In the genomic region with DNA sequence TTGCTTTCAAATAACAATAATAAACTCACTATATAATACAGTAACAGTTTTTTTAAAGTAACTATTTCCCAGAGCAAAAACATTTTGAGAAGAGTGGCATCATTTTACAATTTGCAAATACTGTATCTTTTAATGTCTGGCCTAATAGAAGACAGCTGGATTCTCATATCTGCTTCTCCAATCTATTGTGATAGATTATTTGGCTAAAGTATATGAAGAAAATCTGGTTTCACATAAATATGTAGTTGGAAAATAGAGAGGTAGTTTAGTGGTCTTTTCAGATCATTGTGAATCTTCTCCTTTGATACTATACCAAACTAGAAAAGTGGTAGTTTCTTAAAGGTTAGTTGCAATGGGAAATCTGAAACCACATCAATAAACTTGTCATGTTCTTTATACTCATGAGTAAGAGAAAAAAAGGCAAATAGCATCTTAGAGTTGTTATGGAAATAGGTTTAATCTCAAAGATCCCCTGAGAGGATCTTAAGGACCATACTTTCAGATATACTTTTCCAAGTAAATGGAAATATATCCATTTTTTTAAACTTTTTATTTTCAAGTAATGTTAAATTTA, we compare ENCODE assay signal across 25 cellular contexts.
"Had no signal": no experiment of that assay in that cellular context is flagged by ENCODE, and none has a peak within 500 bp of the region (broad histone marks: within the 10 kb centered on the region; RNA-seq: fewer than 3 reads in every experiment).

No MANE protein-coding gene starts in this region.

- H3K4me3 ChIP-seq: esophagus muscularis mucosa, heart left ventricle, thoracic aorta, upper lobe of left lung had no signal

- H3K27me3 Mint-ChIP-seq: brain had no signal

- H3K4me1 ChIP-seq: parathyroid adenoma had no signal

- H2AFZ ChIP-seq: parathyroid adenoma had no signal

- H3K4me3 Mint-ChIP-seq: activated CD4-positive, alpha-beta T cell treated with anti-CD3 and anti-CD28 coated beads, Interleukin-2, amount 10 ng/mL, durations not matched to agents 7 days and 5 days; activated CD8-positive, alpha-beta memory T cell treated with anti-CD3 and anti-CD28 coated beads, Interleukin-2, amount 10 ng/mL, durations not matched to agents 7 days and 5 days; activated CD8-positive, alpha-beta T cell treated with anti-CD3 and anti-CD28 coated beads for 36 hours; activated naive CD8-positive, alpha-beta T cell treated with anti-CD3 and anti-CD28 coated beads, Interleukin-2, amount 50 U/mL, for 24 hours; activated T-helper 1 cell treated with anti-CD3 and anti-CD28 coated beads, Interleukin-12 subunit alpha, Interleukin-12 subunit beta, Interleukin-2, Interleukin-4 antibody, amounts not matched to agents 30 ng/mL and 10 ng/mL and 1 ng/mL, durations not matched to agents 14 hours and 24 hours and 36 hours; brain; memory B cell; T-helper 2 cell treated with Interferon-gamma antibody and Interleukin-4, amounts not matched to agents 5 μg/mL and 100 μg/mL, for 36 hours had no signal

- H3K4me1 Mint-ChIP-seq: memory B cell had no signal

- H3K9ac ChIP-seq: parathyroid adenoma had no signal

- H3K27ac ChIP-seq: esophagus muscularis mucosa, heart left ventricle, parathyroid adenoma, thoracic aorta, upper lobe of left lung, WERI-Rb-1 had no signal

- H3K36me3 ChIP-seq: esophagus muscularis mucosa, heart left ventricle, thoracic aorta, upper lobe of left lung, WERI-Rb-1 had no signal

- H3K27me3 ChIP-seq: esophagus muscularis mucosa, heart left ventricle, upper lobe of left lung had no signal

- DNase-seq: activated CD4-positive, alpha-beta T cell treated with anti-CD3 and anti-CD28 coated beads, Interleukin-2, amount 10 ng/mL, durations not matched to agents 7 days and 5 days; activated CD4-positive, CD25-positive, alpha-beta regulatory T cell treated with anti-CD3 and anti-CD28 coated beads, Interleukin-2, amount 50 U/mL, for 72 hours; activated CD8-positive, alpha-beta memory T cell treated with anti-CD3 and anti-CD28 coated beads, Interleukin-2, amount 10 ng/mL, durations not matched to agents 7 days and 5 days; activated CD8-positive, alpha-beta T cell treated with anti-CD3 and anti-CD28 coated beads for 36 hours; activated gamma-delta T cell; activated naive CD4-positive, alpha-beta T cell treated with anti-CD3 and anti-CD28 coated beads, Interleukin-2, amount 50 U/mL, for 16 hours; activated naive CD8-positive, alpha-beta T cell treated with anti-CD3 and anti-CD28 coated beads, Interleukin-2, amount 50 U/mL, for 24 hours; anterior cingulate cortex; effector memory CD4-positive, alpha-beta T cell; heart left ventricle; islet precursor cell; left cardiac atrium; nucleus accumbens; right cardiac atrium; stimulated activated CD4-positive, alpha-beta T cell treated with anti-CD3 and anti-CD28 coated beads, Interleukin-4, amount 100 ng/mL, for 24 hours; stimulated activated naive CD4-positive, alpha-beta T cell treated with Interleukin-2 at 50 U/mL for 16 hours; upper lobe of left lung; WERI-Rb-1 had no signal

- H3K9me3 ChIP-seq: esophagus muscularis mucosa, heart left ventricle, thoracic aorta, upper lobe of left lung had no signal

- H3K9me3 Mint-ChIP-seq: activated CD4-positive, alpha-beta T cell treated with anti-CD3 and anti-CD28 coated beads, Interleukin-2, amount 10 ng/mL, durations not matched to agents 7 days and 5 days; activated CD8-positive, alpha-beta T cell treated with anti-CD3 and anti-CD28 coated beads for 36 hours; activated naive CD8-positive, alpha-beta T cell treated with anti-CD3 and anti-CD28 coated beads, Interleukin-2, amount 50 U/mL, for 24 hours; activated T-helper 1 cell treated with anti-CD3 and anti-CD28 coated beads, Interleukin-12 subunit alpha, Interleukin-12 subunit beta, Interleukin-2, Interleukin-4 antibody, amounts not matched to agents 30 ng/mL and 10 ng/mL and 1 ng/mL, durations not matched to agents 14 hours and 24 hours and 36 hours had no signal

- ATAC-seq: activated CD8-positive, alpha-beta memory T cell treated with anti-CD3 and anti-CD28 coated beads, Interleukin-2, amount 10 ng/mL, durations not matched to agents 7 days and 5 days; activated CD8-positive, alpha-beta T cell treated with anti-CD3 and anti-CD28 coated beads for 36 hours; activated naive CD8-positive, alpha-beta T cell treated with anti-CD3 and anti-CD28 coated beads, Interleukin-2, amount 50 U/mL, for 24 hours; heart left ventricle; left cardiac atrium; right cardiac atrium had no signal

- H3K27ac Mint-ChIP-seq: activated CD4-positive, alpha-beta T cell treated with anti-CD3 and anti-CD28 coated beads, Interleukin-2, amount 10 ng/mL, durations not matched to agents 7 days and 5 days; activated CD8-positive, alpha-beta memory T cell treated with anti-CD3 and anti-CD28 coated beads, Interleukin-2, amount 10 ng/mL, durations not matched to agents 7 days and 5 days; activated CD8-positive, alpha-beta T cell treated with anti-CD3 and anti-CD28 coated beads for 36 hours; activated naive CD8-positive, alpha-beta T cell treated with anti-CD3 and anti-CD28 coated beads, Interleukin-2, amount 50 U/mL, for 24 hours; activated T-helper 1 cell treated with anti-CD3 and anti-CD28 coated beads, Interleukin-12 subunit alpha, Interleukin-12 subunit beta, Interleukin-2, Interleukin-4 antibody, amounts not matched to agents 30 ng/mL and 10 ng/mL and 1 ng/mL, durations not matched to agents 14 hours and 24 hours and 36 hours; memory B cell; T-helper 2 cell treated with Interferon-gamma antibody and Interleukin-4, amounts not matched to agents 5 μg/mL and 100 μg/mL, for 36 hours had no signal

- H3K36me3 Mint-ChIP-seq: activated CD8-positive, alpha-beta memory T cell treated with anti-CD3 and anti-CD28 coated beads, Interleukin-2, amount 10 ng/mL, durations not matched to agents 7 days and 5 days; memory B cell had no signal

- H3K79me2 ChIP-seq: parathyroid adenoma had no signal
